ENCODE assay signal across 16 cellular contexts in the genomic region with DNA sequence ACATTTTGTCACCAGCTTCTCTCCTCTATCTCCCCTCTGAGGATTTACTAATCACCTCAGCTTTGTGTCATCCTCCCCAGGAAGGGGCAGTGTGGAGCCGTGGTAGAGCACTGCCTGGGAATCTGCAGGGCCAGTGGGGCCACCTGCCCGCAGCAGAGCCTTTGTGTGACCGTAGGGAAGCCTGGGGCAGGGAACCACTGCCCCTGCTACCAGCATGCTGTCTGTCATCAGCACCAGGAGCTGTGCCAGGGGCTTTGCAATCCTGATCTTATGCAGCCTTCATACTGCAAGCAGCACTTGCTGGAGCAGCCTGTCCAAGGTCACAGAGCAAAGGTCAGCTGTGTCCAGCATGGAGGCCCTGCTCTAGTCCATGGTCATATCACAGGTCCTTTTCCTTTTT. TPM values are rescaled to one million over a fixed set of nuclear protein-coding genes. Genes with fewer than 3 reads are reported as not detected.
DNase-seq lines count a peak whose midpoint lies in the region; ATAC-seq, FAIRE-seq and TF ChIP-seq lines count a peak whose summit lies in the region.
"Had no signal": no experiment of that assay in that cellular context is flagged by ENCODE, and none has a peak within 500 bp of the region (broad histone marks: within the 10 kb centered on the region; RNA-seq: fewer than 3 reads in every experiment).

No MANE protein-coding gene starts in this region.

- no peak overlapping the region for H3K27ac ChIP-seq in mammary epithelial cell (ENCODE audit: insufficient read depth, low read depth, low read length)
- H3K27ac ChIP-seq: cardiac muscle cell, skin epidermis had no signal

- no peak overlapping the region for H3K4me3 Mint-ChIP-seq in MCF 10A (ENCODE audit: unreplicated experiment)
- H3K4me3 Mint-ChIP-seq in WTC11: no peak overlapping the region
- no peak overlapping the region for H3K4me3 Mint-ChIP-seq in stimulated activated memory B cell treated with anti-CD40 and anti-IgM and Interleukin-4, amounts not matched to agents 10 μg/mL and 1 μg/mL and 100 μg/mL, for 72 hours
- H3K4me3 Mint-ChIP-seq in activated CD8-positive, alpha-beta T cell treated with anti-CD3 and anti-CD28 coated beads, Interleukin-2, amount 10 ng/mL, durations not matched to agents 7 days and 5 days: no peak overlapping the region
- H3K4me3 Mint-ChIP-seq: activated CD4-positive, alpha-beta memory T cell treated with anti-CD3 and anti-CD28 coated beads, Interleukin-2, amount 10 ng/mL, durations not matched to agents 7 days and 5 days had no signal

- no peak overlapping the region for H3K9ac ChIP-seq in mammary epithelial cell (ENCODE audit: insufficient read depth, low read length)

- BruUV-seq in MCF 10A (replicated peaks; lab: Mats Ljungman, UMichigan) (no TSS peak), mammary epithelial cell (replicated peaks; lab: Mats Ljungman, UMichigan) (no TSS peak)

- dilution Hi-C loops in mammary epithelial cell (cut with HindIII; ENCODE audit: low sequenced_read_pairs): no loop called here

- no peak overlapping the region for H2AFZ ChIP-seq in mammary epithelial cell (ENCODE audit: low read depth, low read length)

- no peaks in the 10 kb centered on the region for H3K27me3 Mint-ChIP-seq in MCF 10A (ENCODE audit: insufficient read depth, unreplicated experiment)
- H3K27me3 Mint-ChIP-seq in WTC11 (ENCODE audit: low read depth): no peaks in the 10 kb centered on the region
- H3K27me3 Mint-ChIP-seq in stimulated activated memory B cell treated with anti-CD40 and anti-IgM and Interleukin-4, amounts not matched to agents 10 μg/mL and 1 μg/mL and 100 μg/mL, for 72 hours: peaks cover 20% of the 10 kb centered on the region
- H3K27me3 Mint-ChIP-seq in activated CD8-positive, alpha-beta T cell treated with anti-CD3 and anti-CD28 coated beads, Interleukin-2, amount 10 ng/mL, durations not matched to agents 7 days and 5 days (ENCODE audit: low read depth): peaks cover 3% of the 10 kb centered on the region

- TF ChIP-seq CTCF in MCF 10A (IDR thresholded peaks at IDR 0.05; ENCODE audit: unreplicated experiment) (no peak), mammary epithelial cell (conservative IDR thresholded peaks at IDR 0.05 in 1 of 2, IDR thresholded peaks at IDR 0.05 in 1 of 2; ENCODE audit: extremely low read depth in 1 of 2, insufficient read depth in 1 of 2, low read depth in 1 of 2, low read length in 2 of 2) (peak in 1 of 2 donors; percentile 26), WTC11 (IDR thresholded peaks at IDR 0.05) (no peak)

- H3K79me2 ChIP-seq in mammary epithelial cell (ENCODE audit: insufficient read depth, low read length): peaks cover 87% of the 10 kb centered on the region

- H3K36me3 ChIP-seq in mammary epithelial cell (ENCODE audit: insufficient read depth, low read length): no peaks in the 10 kb centered on the region
- H3K36me3 ChIP-seq: cardiac muscle cell had no signal

- in situ Hi-C loops in mammary epithelial cell (cut with MboI; ENCODE audit: low sequenced_read_pairs in 2 of 2): loop anchor here (10.0 to 25.0 kb wide), 2 partner anchors 554 to 556 kb away; no protein-coding TSS in a partner anchor

- H3K36me3 Mint-ChIP-seq in MCF 10A (ENCODE audit: insufficient read depth, unreplicated experiment) (peaks cover 6% of the 10 kb centered on the region), WTC11 (no peaks in the 10 kb centered on the region)
- H3K36me3 Mint-ChIP-seq in stimulated activated memory B cell treated with anti-CD40 and anti-IgM and Interleukin-4, amounts not matched to agents 10 μg/mL and 1 μg/mL and 100 μg/mL, for 72 hours: no peaks in the 10 kb centered on the region
- no peaks in the 10 kb centered on the region for H3K36me3 Mint-ChIP-seq in activated CD8-positive, alpha-beta T cell treated with anti-CD3 and anti-CD28 coated beads, Interleukin-2, amount 10 ng/mL, durations not matched to agents 7 days and 5 days (ENCODE audit: low read depth)

- no peaks in the 10 kb centered on the region for H4K20me1 ChIP-seq in mammary epithelial cell (ENCODE audit: insufficient read depth, low read length)

- peaks cover 40% of the 10 kb centered on the region for H3K4me1 ChIP-seq in mammary epithelial cell (ENCODE audit: insufficient read depth, low read length)

- H3K4me1 Mint-ChIP-seq in MCF 10A (ENCODE audit: insufficient read depth, unreplicated experiment) (peaks cover 46% of the 10 kb centered on the region), WTC11 (peaks cover 35% of the 10 kb centered on the region)
- peaks cover 6% of the 10 kb centered on the region for H3K4me1 Mint-ChIP-seq in stimulated activated memory B cell treated with anti-CD40 and anti-IgM and Interleukin-4, amounts not matched to agents 10 μg/mL and 1 μg/mL and 100 μg/mL, for 72 hours
- H3K4me1 Mint-ChIP-seq in activated CD8-positive, alpha-beta T cell treated with anti-CD3 and anti-CD28 coated beads, Interleukin-2, amount 10 ng/mL, durations not matched to agents 7 days and 5 days (ENCODE audit: low read depth): peaks cover 1% of the 10 kb centered on the region
- H3K4me1 Mint-ChIP-seq: activated CD4-positive, alpha-beta memory T cell treated with anti-CD3 and anti-CD28 coated beads, Interleukin-2, amount 10 ng/mL, durations not matched to agents 7 days and 5 days had no signal

- WGBS in mammary epithelial cell (ENCODE audit: low coverage, missing lambda C conversion rate): 43% methylated on average over 3 of the region's 3 CpGs

- peak; percentile 21 for DNase-seq in MCF 10A (ENCODE audit: unreplicated experiment)
- no peak for DNase-seq in mammary epithelial cell
- DNase-seq in WTC11 (ENCODE audit: low spot score): peak; percentile 47
- peak; percentile 58 for DNase-seq in iPS-NIHi7 (ENCODE audit: extremely low spot score)
- no peak for DNase-seq in GM19239 (ENCODE audit: insufficient read length, low spot score)
- no peak for DNase-seq in activated CD8-positive, alpha-beta T cell treated with anti-CD3 and anti-CD28 coated beads, Interleukin-2, amount 10 ng/mL, durations not matched to agents 7 days and 5 days
- DNase-seq: activated CD4-positive, alpha-beta memory T cell treated with anti-CD3 and anti-CD28 coated beads, Interleukin-2, amount 10 ng/mL, durations not matched to agents 7 days and 5 days; mucosa of descending colon; NCI-H2029 treated with DMSO at 0.1 percent for 48 hours had no signal

- POLR2A ChIA-PET in MCF 10A (lab: Yijun Ruan, JAX) (interaction anchor here (0.6 to 1.5 kb wide), 3 partner anchors 11 to 41 kb away, joined by 4 to 7 read pairs (median 5); no protein-coding TSS in a partner anchor), WTC11 (lab: Charles Lee) (no interaction called here)
- POLR2A ChIA-PET in activated CD8-positive, alpha-beta T cell treated with anti-CD3 and anti-CD28 coated beads, Interleukin-2, amount 10 ng/mL, durations not matched to agents 7 days and 5 days (lab: Charles Lee): no interaction called here

- H3K9me3 ChIP-seq in mammary epithelial cell (replicated peaks; ENCODE audit: insufficient read depth, low read length): no peaks in the 10 kb centered on the region
- H3K9me3 ChIP-seq: A549, mucosa of descending colon had no signal

- peaks cover 12% of the 10 kb centered on the region for H3K9me3 Mint-ChIP-seq in MCF 10A (ENCODE audit: unreplicated experiment)
- H3K9me3 Mint-ChIP-seq in WTC11: no peaks in the 10 kb centered on the region
- H3K9me3 Mint-ChIP-seq in stimulated activated memory B cell treated with anti-CD40 and anti-IgM and Interleukin-4, amounts not matched to agents 10 μg/mL and 1 μg/mL and 100 μg/mL, for 72 hours: peaks cover 3% of the 10 kb centered on the region
- no peaks in the 10 kb centered on the region for H3K9me3 Mint-ChIP-seq in activated CD8-positive, alpha-beta T cell treated with anti-CD3 and anti-CD28 coated beads, Interleukin-2, amount 10 ng/mL, durations not matched to agents 7 days and 5 days (ENCODE audit: insufficient read depth)
- H3K9me3 Mint-ChIP-seq: activated CD4-positive, alpha-beta memory T cell treated with anti-CD3 and anti-CD28 coated beads, Interleukin-2, amount 10 ng/mL, durations not matched to agents 7 days and 5 days had no signal

- FAIRE-seq in GM19239 (lab: Jason Lieb, UNC): no peak
- FAIRE-seq: A549 had no signal

- intact Hi-C loops in MCF 10A (cut with micrococcal nuclease): no loop called here
- intact Hi-C loops in mammary epithelial cell (cut with micrococcal nuclease): no loop called here

- CTCF ChIA-PET in MCF 10A (lab: Yijun Ruan, JAX) (interaction anchor here (0.6 to 4.7 kb wide), 17 partner anchors 9 to 1238 kb away, joined by 3 to 27 read pairs (median 4); a partner anchor contains a TSS), mammary epithelial cell (lab: Charles Lee; ENCODE audit: low non-redundant PET) (no interaction called here), WTC11 (lab: Charles Lee) (interaction anchor here (0.6 to 3.2 kb wide), 22 partner anchors 9 to 558 kb away, joined by 3 to 39 read pairs (median 5); a partner anchor contains a TSS)
- CTCF ChIA-PET in activated CD8-positive, alpha-beta T cell treated with anti-CD3 and anti-CD28 coated beads, Interleukin-2, amount 10 ng/mL, durations not matched to agents 7 days and 5 days (lab: Charles Lee): interaction anchor here (1.2 to 1.4 kb wide), 2 partner anchors 10 kb away, joined by 3 to 6 read pairs; no protein-coding TSS in a partner anchor

- ATAC-seq in WTC11 (peak; percentile 82), HG03108 (IDR thresholded peaks at IDR 0.05; ENCODE audit: unreplicated experiment) (no peak)
- peak; percentile 21 for ATAC-seq in stimulated activated memory B cell treated with anti-CD40 and anti-IgM and Interleukin-4, amounts not matched to agents 10 μg/mL and 1 μg/mL and 100 μg/mL, for 72 hours
- ATAC-seq in activated CD8-positive, alpha-beta T cell treated with anti-CD3 and anti-CD28 coated beads, Interleukin-2, amount 10 ng/mL, durations not matched to agents 7 days and 5 days: no peak
- ATAC-seq: mucosa of descending colon had no signal

- H3K4me3 ChIP-seq in mammary epithelial cell (replicated peaks in 1 of 3; ENCODE audit: insufficient read depth in 1 of 3, low read depth in 2 of 3, low read length in 3 of 3): no peak overlapping the region
- H3K4me3 ChIP-seq: A549, cardiac muscle cell, mucosa of descending colon, skin epidermis had no signal

- no peak overlapping the region for H3K4me2 ChIP-seq in mammary epithelial cell (ENCODE audit: insufficient read depth, low read depth, low read length)
- H3K4me2 ChIP-seq: A549 had no signal

- H3K27me3 ChIP-seq in mammary epithelial cell (ENCODE audit: insufficient read depth, low read length): no peaks in the 10 kb centered on the region
- H3K27me3 ChIP-seq: cardiac muscle cell had no signal

- H3K27ac Mint-ChIP-seq in MCF 10A (ENCODE audit: low read depth, unreplicated experiment): no peak overlapping the region
- no peak overlapping the region for H3K27ac Mint-ChIP-seq in WTC11
- H3K27ac Mint-ChIP-seq in stimulated activated memory B cell treated with anti-CD40 and anti-IgM and Interleukin-4, amounts not matched to agents 10 μg/mL and 1 μg/mL and 100 μg/mL, for 72 hours: no peak overlapping the region
- H3K27ac Mint-ChIP-seq in activated CD8-positive, alpha-beta T cell treated with anti-CD3 and anti-CD28 coated beads, Interleukin-2, amount 10 ng/mL, durations not matched to agents 7 days and 5 days: no peak overlapping the region
- H3K27ac Mint-ChIP-seq: activated CD4-positive, alpha-beta memory T cell treated with anti-CD3 and anti-CD28 coated beads, Interleukin-2, amount 10 ng/mL, durations not matched to agents 7 days and 5 days had no signal

RNA-seq across cellular contexts. Expression of a gene that starts 21.3 kb away (rescaled TPM):
- total RNA-seq in MCF 10A (2022) (1.2 and 5.9 TPM in 2 replicates), mammary epithelial cell (1 to 10 TPM; 5.4 to 8.5 TPM), WTC11 (2021) (5.3 to 7.8 TPM (median 7.1 TPM) in 3 replicates)
- polyA plus RNA-seq in mammary epithelial cell: 5.7 TPM
- polyA minus RNA-seq in mammary epithelial cell: 1.2 TPM
- not detected for total RNA-seq in activated CD8-positive, alpha-beta T cell treated with anti-CD3 and anti-CD28 coated beads, Interleukin-2, amount 10 ng/mL, durations not matched to agents 7 days and 5 days
- total RNA-seq: OCI-LY7; T-helper 1 cell treated with Interleukin-12 subunit alpha and Interleukin-12 subunit beta and Interleukin-4 antibody, amounts not matched to agents 30 ng/mL and 1 ng/mL, for 36 hours had no signal

Comparison
In these comparisons a context has a peak if more than half of its experiments do, and no peak if none do; other contexts are left out.
1. DNase-seq: peak in MCF 10A (single experiment), WTC11 (single experiment) and iPS-NIHi7 (single experiment); none in mammary epithelial cell (single experiment), GM19239 (single experiment) and activated CD8-positive, alpha-beta T cell treated with anti-CD3 and anti-CD28 coated beads, Interleukin-2, amount 10 ng/mL, durations not matched to agents 7 days and 5 days (single experiment).
2. ATAC-seq: peak in WTC11 (single experiment) and stimulated activated memory B cell treated with anti-CD40 and anti-IgM and Interleukin-4, amounts not matched to agents 10 μg/mL and 1 μg/mL and 100 μg/mL, for 72 hours (single experiment); none in HG03108 (single experiment) and activated CD8-positive, alpha-beta T cell treated with anti-CD3 and anti-CD28 coated beads, Interleukin-2, amount 10 ng/mL, durations not matched to agents 7 days and 5 days (single experiment).